17 cellular contexts compared by ENCODE assay signal in the genomic region with DNA sequence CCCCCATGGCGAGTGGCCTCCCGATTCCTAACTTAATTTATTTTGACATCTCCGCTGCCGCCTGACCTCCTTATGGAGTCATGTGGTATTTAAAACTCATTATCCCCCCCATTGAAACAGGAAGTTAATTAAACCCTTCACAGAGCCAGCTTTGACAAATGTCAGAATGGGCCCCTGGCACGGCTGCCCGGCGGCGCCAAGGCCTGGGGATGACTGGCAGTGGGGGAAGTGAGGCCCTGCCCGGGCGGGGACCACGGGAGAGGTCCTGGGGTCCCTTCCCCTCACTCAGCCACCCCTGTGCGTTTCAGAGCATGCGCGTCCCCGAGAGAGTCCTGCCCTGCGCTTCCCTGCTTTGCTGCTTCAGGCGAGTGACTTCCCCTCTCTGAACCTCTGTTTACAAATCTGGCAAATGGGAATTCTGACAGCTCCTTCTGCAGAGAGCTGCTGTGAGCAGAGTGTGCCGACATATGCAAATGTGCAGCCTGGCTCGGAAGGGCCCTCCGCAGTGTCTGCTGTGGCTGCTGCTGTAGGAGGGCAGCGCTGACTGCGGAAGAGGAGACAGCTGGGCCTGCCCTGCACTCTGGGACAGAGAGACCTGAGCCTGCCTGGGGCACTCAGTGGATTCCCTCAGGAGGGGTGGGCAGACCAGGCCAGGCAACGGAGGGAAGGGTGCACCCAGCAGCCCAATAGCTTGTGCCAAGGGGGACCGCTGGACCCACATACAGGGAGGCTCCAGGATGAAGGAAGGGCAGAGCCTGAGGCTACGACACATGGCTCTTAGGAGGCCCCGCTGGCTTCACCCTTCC. TPM values are rescaled to one million over a fixed set of nuclear protein-coding genes. Genes with fewer than 3 reads are reported as not detected.
A peak's percentile ranks its signal among the peaks of the same experiment; 100 is the strongest.
DNase-seq lines count a peak whose midpoint lies in the region; ATAC-seq, FAIRE-seq and TF ChIP-seq lines count a peak whose summit lies in the region.
"Had no signal": no experiment of that assay in that cellular context is flagged by ENCODE, and none has a peak within 500 bp of the region (broad histone marks: within the 10 kb centered on the region; RNA-seq: fewer than 3 reads in every experiment).

No MANE protein-coding gene starts in this region.

- no peak for TF ChIP-seq RAD21 in GM12878 (IDR thresholded peaks at IDR 0.05; ENCODE audit: insufficient read depth, low read depth, low read length)

- no peaks in the 10 kb centered on the region for H3K9me3 ChIP-seq in GM12878 (replicated peaks; ENCODE audit: control insufficient read depth, insufficient read depth, low read length)

- TF ChIP-seq POLR2A in GM12878 (IDR thresholded peaks at IDR 0.05; ENCODE audit: low read depth, low read length): no peak

- RAD21 ChIA-PET in GM12878 (lab: Charles Lee; ENCODE audit: unreplicated experiment): interaction anchor here (1.1 kb wide), 1 partner anchor 113 kb away, joined by 3 read pairs; no protein-coding TSS in a partner anchor

- peaks cover 4% of the 10 kb centered on the region for H3K4me1 Mint-ChIP-seq in activated naive CD4-positive, alpha-beta T cell treated with anti-CD3 and anti-CD28 coated beads, Interleukin-2, amount 50 U/mL, for 24 hours
- H3K4me1 Mint-ChIP-seq in stimulated activated memory B cell treated with anti-CD40 and anti-IgM and Interleukin-4, amounts not matched to agents 10 μg/mL and 1 μg/mL and 100 μg/mL, for 72 hours: peaks cover 38% of the 10 kb centered on the region

- peaks cover 0 to 2% of the 10 kb centered on the region in 2 experiments; a peak in 1 of 4 replicates for H3K27me3 ChIP-seq in GM12878 (replicated peaks in 1 of 2; ENCODE audit: control insufficient read depth in 2 of 2, insufficient read depth in 2 of 2, low read length in 1 of 2)
- peaks cover 3% of the 10 kb centered on the region for H3K27me3 ChIP-seq in foreskin keratinocyte

- H3K27ac ChIP-seq in GM12878 (ENCODE audit: control insufficient read depth, insufficient read depth) (no peak overlapping the region), foreskin keratinocyte (no peak overlapping the region)

- WGBS in GM12878 (ENCODE audit: insufficient coverage, insufficient replicate concordance, low lambda C conversion rate, missing lambda C conversion rate): 22% methylated on average over 26 of the region's 26 CpGs

- CTCF ChIA-PET in GM12878 (lab: Yijun Ruan, JAX): interaction anchor here (1.1 to 1.5 kb wide), 3 partner anchors 13 to 118 kb away, joined by 3 to 4 read pairs (median 3); no protein-coding TSS in a partner anchor

- no peak for TF ChIP-seq EP300 in GM12878 (IDR thresholded peaks at IDR 0.05; ENCODE audit: borderline replicate concordance in 1 of 2, control insufficient read depth in 1 of 2, low read depth in 2 of 2, low read length in 2 of 2)

- no peak for DNase-seq in activated naive CD4-positive, alpha-beta T cell treated with anti-CD3 and anti-CD28 coated beads, Interleukin-2, amount 50 U/mL, for 16 hours
- DNase-seq in NOMO-1 (lab: John Stamatoyannopoulos, UW; ENCODE audit: unreplicated experiment in 2 of 2) (peak; percentile 75 to 90), GM12878 (ENCODE audit: low read depth, low spot score) (no peak), G401 (ENCODE audit: low spot score) (no peak), foreskin keratinocyte (no peak)
- DNase-seq: activated naive CD8-positive, alpha-beta T cell treated with anti-CD3 and anti-CD28 coated beads, Interleukin-2, amount 50 U/mL, for 24 hours; activated T-cell treated with anti-CD3 and anti-CD28 coated beads, Interleukin-2, amount 50 U/mL, for 4 hours; NCI-H2107; NCI-H774; nucleus accumbens; SHP77; stimulated activated CD4-positive, alpha-beta T cell treated with anti-CD3 and anti-CD28 coated beads, Interleukin-4, amount 100 ng/mL, for 24 hours; stimulated activated CD8-positive, alpha-beta memory T cell treated with anti-CD3 and anti-CD28 coated beads, Interleukin-4, amount 100 ng/mL, for 48 hours had no signal

- no peaks in the 10 kb centered on the region for H3K36me3 ChIP-seq in GM12878 (ENCODE audit: control insufficient read depth in 2 of 2, insufficient read depth in 2 of 2, low read length in 1 of 2)

- H3K27ac Mint-ChIP-seq in activated naive CD4-positive, alpha-beta T cell treated with anti-CD3 and anti-CD28 coated beads, Interleukin-2, amount 50 U/mL, for 24 hours: peak overlapping the region; percentile 65
- peak overlapping the region; percentile 82 for H3K27ac Mint-ChIP-seq in stimulated activated memory B cell treated with anti-CD40 and anti-IgM and Interleukin-4, amounts not matched to agents 10 μg/mL and 1 μg/mL and 100 μg/mL, for 72 hours
- H3K27ac Mint-ChIP-seq: activated naive CD8-positive, alpha-beta T cell treated with anti-CD3 and anti-CD28 coated beads, Interleukin-2, amount 50 U/mL, for 24 hours had no signal

- H4K20me1 ChIP-seq in GM12878 (ENCODE audit: control insufficient read depth, insufficient read depth): no peaks in the 10 kb centered on the region

- intact Hi-C loops in GM12878 (cut with micrococcal nuclease; ENCODE audit: unreplicated experiment): no loop called here

- H3K4me1 ChIP-seq in GM12878 (ENCODE audit: control insufficient read depth, insufficient read depth, low read length) (peaks cover 18% of the 10 kb centered on the region), foreskin keratinocyte (no peaks in the 10 kb centered on the region)

- H3K9me3 Mint-ChIP-seq in activated naive CD4-positive, alpha-beta T cell treated with anti-CD3 and anti-CD28 coated beads, Interleukin-2, amount 50 U/mL, for 24 hours: no peaks in the 10 kb centered on the region
- no peaks in the 10 kb centered on the region for H3K9me3 Mint-ChIP-seq in stimulated activated memory B cell treated with anti-CD40 and anti-IgM and Interleukin-4, amounts not matched to agents 10 μg/mL and 1 μg/mL and 100 μg/mL, for 72 hours
- H3K9me3 Mint-ChIP-seq: activated naive CD8-positive, alpha-beta T cell treated with anti-CD3 and anti-CD28 coated beads, Interleukin-2, amount 50 U/mL, for 24 hours; activated T-cell treated with anti-CD3 and anti-CD28 coated beads, Interleukin-2, amount 50 U/mL, for 4 hours had no signal

- ATAC-seq in GM12878: no peak
- no peak for ATAC-seq in stimulated activated memory B cell treated with anti-CD40 and anti-IgM and Interleukin-4, amounts not matched to agents 10 μg/mL and 1 μg/mL and 100 μg/mL, for 72 hours
- ATAC-seq in HG03039 (IDR thresholded peaks at IDR 0.05; ENCODE audit: unreplicated experiment): no peak
- ATAC-seq in foreskin keratinocyte: no peak
- ATAC-seq: activated naive CD8-positive, alpha-beta T cell treated with anti-CD3 and anti-CD28 coated beads, Interleukin-2, amount 50 U/mL, for 24 hours; activated T-cell treated with anti-CD3 and anti-CD28 coated beads, Interleukin-2, amount 50 U/mL, for 4 hours had no signal

- H3K9ac ChIP-seq in GM12878 (ENCODE audit: control insufficient read depth, insufficient read depth, low read length): no peak overlapping the region

- BruUV-seq in GM12878 (replicated peaks; lab: Mats Ljungman, UMichigan): no TSS peak

- in situ Hi-C loops in GM12878 (cut with MboI): loop anchor here (25.0 kb wide), 1 partner anchor 486 kb away; a partner anchor contains a TSS
- in situ Hi-C loops in G401 (cut with HindIII; ENCODE audit: low sequenced_read_pairs): no loop called here

- H3K36me3 Mint-ChIP-seq in activated naive CD4-positive, alpha-beta T cell treated with anti-CD3 and anti-CD28 coated beads, Interleukin-2, amount 50 U/mL, for 24 hours: no peaks in the 10 kb centered on the region
- H3K36me3 Mint-ChIP-seq in stimulated activated memory B cell treated with anti-CD40 and anti-IgM and Interleukin-4, amounts not matched to agents 10 μg/mL and 1 μg/mL and 100 μg/mL, for 72 hours: no peaks in the 10 kb centered on the region

- FAIRE-seq in GM12878 (lab: Jason Lieb, UNC): no peak
- FAIRE-seq: H54 had no signal

- H3K27me3 Mint-ChIP-seq in activated naive CD4-positive, alpha-beta T cell treated with anti-CD3 and anti-CD28 coated beads, Interleukin-2, amount 50 U/mL, for 24 hours: no peaks in the 10 kb centered on the region
- no peaks in the 10 kb centered on the region for H3K27me3 Mint-ChIP-seq in stimulated activated memory B cell treated with anti-CD40 and anti-IgM and Interleukin-4, amounts not matched to agents 10 μg/mL and 1 μg/mL and 100 μg/mL, for 72 hours
- H3K27me3 Mint-ChIP-seq: activated naive CD8-positive, alpha-beta T cell treated with anti-CD3 and anti-CD28 coated beads, Interleukin-2, amount 50 U/mL, for 24 hours had no signal

- H3K79me2 ChIP-seq in GM12878 (ENCODE audit: control insufficient read depth, insufficient read depth, low read length): peaks cover under 1% of the 10 kb centered on the region; the same call in 1 of the 2 replicates

- SMC1A ChIA-PET in GM12878 (lab: Charles Lee; ENCODE audit: uncharacterized antibody, unreplicated experiment): interaction anchor here (1.6 kb wide), 1 partner anchor 18 kb away, joined by 3 read pairs; no protein-coding TSS in a partner anchor

- H3K4me3 ChIP-seq in GM12878: no peak overlapping the region

- H2AFZ ChIP-seq in GM12878 (ENCODE audit: control insufficient read depth, low read depth, low read length): peak overlapping the region; percentile 48

- POLR2A ChIA-PET in GM12878 (lab: Charles Lee): no interaction called here

- H3K4me2 ChIP-seq in GM12878 (ENCODE audit: control insufficient read depth, insufficient read depth): 0 out of 2 replicates have a peak overlapping the region, but pooled peaks have one; percentile 25

- no peak overlapping the region for H3K4me3 Mint-ChIP-seq in activated naive CD4-positive, alpha-beta T cell treated with anti-CD3 and anti-CD28 coated beads, Interleukin-2, amount 50 U/mL, for 24 hours
- peak overlapping the region; percentile 63 for H3K4me3 Mint-ChIP-seq in stimulated activated memory B cell treated with anti-CD40 and anti-IgM and Interleukin-4, amounts not matched to agents 10 μg/mL and 1 μg/mL and 100 μg/mL, for 72 hours
- H3K4me3 Mint-ChIP-seq: activated naive CD8-positive, alpha-beta T cell treated with anti-CD3 and anti-CD28 coated beads, Interleukin-2, amount 50 U/mL, for 24 hours; activated T-cell treated with anti-CD3 and anti-CD28 coated beads, Interleukin-2, amount 50 U/mL, for 4 hours had no signal

- TF ChIP-seq CTCF in GM12878 (IDR thresholded peaks at IDR 0.05 in 2 of 3, conservative IDR thresholded peaks at IDR 0.05 in 1 of 3; ENCODE audit: control insufficient read depth in 2 of 3, extremely low read depth in 1 of 3, insufficient read depth in 1 of 3, low read depth in 3 of 3, low read length in 3 of 3) (no peak), foreskin keratinocyte (conservative IDR thresholded peaks at IDR 0.05) (no peak)

RNA-seq across cellular contexts. Expression of a gene that starts 4.4 kb away (rescaled TPM):
- 5.8 and 7.0 TPM in 2 replicates for total RNA-seq in GM12878 (2013; cell fraction: nucleolus; rRNA removed)
- 0.82 and 1.1 TPM in 2 replicates for total RNA-seq in GM12878 (2014; rRNA removed)
- 0.23 and 0.36 TPM in 2 replicates for total RNA-seq in GM12878 (2014; rRNA removed; fragmentation: Illumina TruSeq; extraction: Trizol)
- 4.0 and 5.1 TPM in 2 replicates for total RNA-seq in GM12878 (2021)
- 0.13 TPM for polyA plus RNA-seq in GM12878 (2011; ENCODE audit: low read depth)
- 0.13 and 0.46 TPM in 2 replicates for polyA plus RNA-seq in GM12878 (2011; rRNA removed)
- 0.34 and 0.69 TPM in 2 replicates for polyA plus RNA-seq in GM12878 (2011; cell fraction: cytosol; rRNA removed)
- polyA plus RNA-seq in GM12878 (2011; cell fraction: nucleus; rRNA removed): 2.9 and 5.4 TPM in 2 replicates
- 1.7 and 1.8 TPM in 2 replicates for polyA plus RNA-seq in GM12878 (2012)
- 0.24 TPM in 1 of 2 replicates, not detected in the other for polyA plus RNA-seq in GM12878 (2014; fragmentation: Illumina TruSeq; extraction: Trizol)
- polyA plus RNA-seq in GM12878 (2014; fragmentation: Nextera tagmentation; extraction: Ambion mirVana): under 1 TPM; 0.02 to 0.03 TPM
- polyA plus RNA-seq in GM12878 (2014; rRNA removed): 1.2 and 1.5 TPM in 2 replicates
- polyA plus RNA-seq in GM12878 (2016; fragmentation: Nextera tagmentation; extraction: Ambion mirVana): under 1 TPM; 0.03 to 0.09 TPM
- 0.51 and 1.3 TPM in 2 replicates for polyA minus RNA-seq in GM12878 (2011; rRNA and poly(A)+ RNA removed)
- polyA minus RNA-seq in GM12878 (2011; cell fraction: cytosol; rRNA and poly(A)+ RNA removed): 1.2 and 2.1 TPM in 2 replicates
- 1.2 and 5.1 TPM in 2 replicates for polyA minus RNA-seq in GM12878 (2011; cell fraction: nucleus; rRNA and poly(A)+ RNA removed)
- 0.55 and 1.2 TPM in 2 replicates for total RNA-seq in G401 (2014; rRNA removed; shearing (Covaris generic))
- total RNA-seq in foreskin keratinocyte: 4.4 and 4.8 TPM in 2 replicates
- 2.9 and 3.0 TPM in 2 replicates for polyA plus RNA-seq in foreskin keratinocyte

Comparison
In these comparisons a context has a peak if more than half of its experiments do, and no peak if none do; other contexts are left out.
1. DNase-seq: peak in NOMO-1 (2 of 2); none in activated naive CD4-positive, alpha-beta T cell treated with anti-CD3 and anti-CD28 coated beads, Interleukin-2, amount 50 U/mL, for 16 hours (single experiment), GM12878 (single experiment), G401 (single experiment) and foreskin keratinocyte (0 of 2).